8 cellular contexts compared by ENCODE assay signal in genomic region chr7:149284850-149285580, GRCh38. TPM values are rescaled to one million over a fixed set of nuclear protein-coding genes. Genes with fewer than 3 reads are reported as not detected.
DNase-seq lines count a peak whose midpoint lies in the region; ATAC-seq and TF ChIP-seq lines count a peak whose summit lies in the region.

No MANE protein-coding gene starts in this region.

- TF ChIP-seq CTCF in AG09319 (IDR thresholded peaks at IDR 0.05; ENCODE audit: low read depth, low read length) (no peak), lung (IDR thresholded peaks at IDR 0.05; ENCODE audit: control extremely low read depth, extremely low read depth) (peak; percentile 13)
- TF ChIP-seq CTCF in activated CD8-positive, alpha-beta T cell treated with anti-CD3 and anti-CD28 coated beads for 36 hours (IDR thresholded peaks at IDR 0.05) = no peak

- intact Hi-C loops in activated CD8-positive, alpha-beta T cell treated with anti-CD3 and anti-CD28 coated beads for 36 hours (cut with micrococcal nuclease) = no loop called here

- H3K4me1 ChIP-seq in ectodermal cell (ENCODE audit: control insufficient read depth, insufficient read depth, low read length) = peaks cover 8% of the 10 kb centered on the region
- H3K4me1 ChIP-seq in lung (ENCODE audit: control insufficient read depth in 2 of 2, insufficient read depth in 2 of 2, low read length in 2 of 2) = peaks cover 0 to 5% of the 10 kb centered on the region in 2 donors

- H3K36me3 ChIP-seq in ectodermal cell (ENCODE audit: control insufficient read depth, insufficient read depth, low read length) (peaks cover 10% of the 10 kb centered on the region), lung (ENCODE audit: control insufficient read depth in 2 of 2, insufficient read depth in 2 of 2, low read length in 2 of 2) (peaks cover 0 to 23% of the 10 kb centered on the region in 2 donors)

- H3K9me3 ChIP-seq in ectodermal cell (ENCODE audit: control insufficient read depth, low read length) (no peaks in the 10 kb centered on the region), lung (ENCODE audit: control insufficient read depth in 2 of 2, insufficient read depth in 1 of 2, low read length in 1 of 2) (no peaks in the 10 kb centered on the region)

- DNase-seq in AG09319 (ENCODE audit: extremely low read depth, low read depth) (peak; percentile 48), NCI-H460 (ENCODE audit: extremely low read depth, low read depth) (peak; percentile 86), lung (ENCODE audit: low spot score) (peak; percentile 95)
- DNase-seq in activated CD8-positive, alpha-beta T cell treated with anti-CD3 and anti-CD28 coated beads for 36 hours = peak; percentile 98
- peak; percentile 95 to 99 (median 95) for DNase-seq in stimulated activated CD4-positive, alpha-beta T cell treated with anti-CD3 and anti-CD28 coated beads, TNF-alpha, amount 100 ng/mL, for 24 hours (ENCODE audit: low read depth in 3 of 3)

- peaks cover 32% of the 10 kb centered on the region for H3K4me1 Mint-ChIP-seq in activated CD8-positive, alpha-beta T cell treated with anti-CD3 and anti-CD28 coated beads for 36 hours (ENCODE audit: low read depth)

- H3K4me3 ChIP-seq in ectodermal cell (ENCODE audit: insufficient read depth, low read depth, low read length) (peak overlapping the region; percentile 65), lung (peak overlapping the region; percentile 59)

- 2 to 3% methylated on average over 64 of the region's 64 CpGs for WGBS in ectodermal cell, 2 experiments
- 2% methylated on average over 64 of the region's 64 CpGs for WGBS in lung, 2 donors

- H3K27me3 ChIP-seq in ectodermal cell (ENCODE audit: control insufficient read depth, insufficient read depth, low read length, poor library complexity, severe bottlenecking) = peaks cover 17% of the 10 kb centered on the region
- no peaks in the 10 kb centered on the region for H3K27me3 ChIP-seq in lung (ENCODE audit: control insufficient read depth, insufficient read depth)

- peak overlapping the region; percentile 78 for H3K27ac Mint-ChIP-seq in activated CD8-positive, alpha-beta T cell treated with anti-CD3 and anti-CD28 coated beads for 36 hours

- no peaks in the 10 kb centered on the region for H3K27me3 Mint-ChIP-seq in activated CD8-positive, alpha-beta T cell treated with anti-CD3 and anti-CD28 coated beads for 36 hours

- POLR2A ChIA-PET in activated CD8-positive, alpha-beta T cell treated with anti-CD3 and anti-CD28 coated beads for 36 hours (lab: Charles Lee) = interaction anchor here (0.9 to 2.0 kb wide), 7 partner anchors 9 to 337 kb away, joined by 3 to 9 read pairs (median 4); partner anchors contain the start of genes ZNF282 and ZNF783

- no peak overlapping the region for H3K27ac ChIP-seq in ectodermal cell (ENCODE audit: insufficient read depth, low read depth, low read length, poor library complexity, severe bottlenecking)
- peak overlapping the region in 1 of 2 donors; percentile 11 for H3K27ac ChIP-seq in lung (ENCODE audit: low read depth in 1 of 2, low read length in 1 of 2)

- H3K9me3 Mint-ChIP-seq in activated CD8-positive, alpha-beta T cell treated with anti-CD3 and anti-CD28 coated beads for 36 hours = no peaks in the 10 kb centered on the region

- H3K4me3 Mint-ChIP-seq in activated CD8-positive, alpha-beta T cell treated with anti-CD3 and anti-CD28 coated beads for 36 hours = peak overlapping the region; percentile 86

- ATAC-seq in GM18909 (IDR thresholded peaks at IDR 0.05; ENCODE audit: poor library complexity, unreplicated experiment) (peak; percentile 97), HG03159 (IDR thresholded peaks at IDR 0.05; ENCODE audit: unreplicated experiment) (peak; percentile 96), lung (ENCODE audit: insufficient read depth, low FRiP score) (peak; percentile 98)
- peak; percentile 98 for ATAC-seq in activated CD8-positive, alpha-beta T cell treated with anti-CD3 and anti-CD28 coated beads for 36 hours

- CTCF ChIA-PET in activated CD8-positive, alpha-beta T cell treated with anti-CD3 and anti-CD28 coated beads for 36 hours (lab: Charles Lee) = interaction anchor here (0.9 to 2.5 kb wide), 15 partner anchors 8 to 215 kb away, joined by 3 to 30 read pairs (median 5); partner anchors contain the start of genes ZNF282 and ZNF783

- H3K36me3 Mint-ChIP-seq in activated CD8-positive, alpha-beta T cell treated with anti-CD3 and anti-CD28 coated beads for 36 hours (ENCODE audit: low read depth) = peaks cover 5% of the 10 kb centered on the region

RNA-seq across cellular contexts. Expression of gene ZNF783, which starts 23.0 kb away (rescaled TPM):
- 3.0 and 3.7 TPM in 2 replicates for total RNA-seq in NCI-H460 (2014; rRNA removed; shearing (Covaris generic))
- polyA plus RNA-seq in NCI-H460 (2014; cell fraction: nucleus; rRNA removed) = 15.9 and 17.4 TPM in 2 replicates
- total RNA-seq in activated CD8-positive, alpha-beta T cell treated with anti-CD3 and anti-CD28 coated beads for 36 hours = 10 to 100 TPM; 13.2 to 13.4 TPM
- 15.7 TPM for polyA plus RNA-seq in ectodermal cell (2013, experiment 1 of 4)
- polyA plus RNA-seq in ectodermal cell (2013, experiment 2 of 4) = 16.7 TPM
- polyA plus RNA-seq in ectodermal cell (2013, experiment 3 of 4) = 12.2 TPM
- polyA plus RNA-seq in ectodermal cell (2013, experiment 4 of 4) = 11.8 TPM
- total RNA-seq in lung = 10 to 100 TPM in 1 of 2 donors, 1 to 10 TPM in 1; 7.5 to 16.3 TPM
- polyA plus RNA-seq in lung = 1 to 10 TPM; 6.2 to 7.8 TPM

RNA-seq across cellular contexts. Expression of gene ZNF212, which starts 45.6 kb away (rescaled TPM):
- total RNA-seq in NCI-H460 (2014; rRNA removed; shearing (Covaris generic)) = 4.5 and 5.5 TPM in 2 replicates
- 12.6 and 13.9 TPM in 2 replicates for polyA plus RNA-seq in NCI-H460 (2014; cell fraction: nucleus; rRNA removed)
- total RNA-seq in activated CD8-positive, alpha-beta T cell treated with anti-CD3 and anti-CD28 coated beads for 36 hours = 10 to 100 TPM; 10.5 to 13.4 TPM
- polyA plus RNA-seq in ectodermal cell (2013, experiment 1 of 4) = 18.4 TPM
- polyA plus RNA-seq in ectodermal cell (2013, experiment 2 of 4) = 20.7 TPM
- polyA plus RNA-seq in ectodermal cell (2013, experiment 3 of 4) = 12.7 TPM
- 15.5 TPM for polyA plus RNA-seq in ectodermal cell (2013, experiment 4 of 4)
- 10 to 100 TPM; 10.0 to 10.2 TPM for total RNA-seq in lung
- 1 to 10 TPM; 5.7 to 7.0 TPM for polyA plus RNA-seq in lung

Comparison
In these comparisons a context has a peak if more than half of its experiments do, and no peak if none do; other contexts are left out.
1. DNase-seq: peak in every context shown above with its lines; median percentile 98 in activated CD8-positive, alpha-beta T cell treated with anti-CD3 and anti-CD28 coated beads for 36 hours; 95 in lung; 95 in stimulated activated CD4-positive, alpha-beta T cell treated with anti-CD3 and anti-CD28 coated beads, TNF-alpha, amount 100 ng/mL, for 24 hours; 86 in NCI-H460; 48 in AG09319.